Comparison of ENCODE assay signal across 19 cellular contexts in genomic region chr6:157699777-157700636, GRCh38.
"Had no signal": no experiment of that assay in that cellular context is flagged by ENCODE, and none has a peak within 500 bp of the region (broad histone marks: within the 10 kb centered on the region; RNA-seq: fewer than 3 reads in every experiment).

No MANE protein-coding gene starts in this region.

- H3K27me3 ChIP-seq: adrenal gland, esophagus squamous epithelium, hepatocyte, sigmoid colon had no signal

- ATAC-seq: activated CD8-positive, alpha-beta T cell treated with anti-CD3 and anti-CD28 coated beads for 36 hours; activated naive CD4-positive, alpha-beta T cell treated with anti-CD3 and anti-CD28 coated beads, Interleukin-2, amount 50 U/mL, for 72 hours; activated T-cell treated with anti-CD3 and anti-CD28 coated beads, Interleukin-2, amount 50 U/mL, for 4 hours; lower lobe of right lung; natural killer cell treated with Interleukin-12 subunit alpha and Interleukin-12 subunit beta and Interleukin-15 and Interleukin-18, amount 100 ng/mL, for 72 hours; T-cell had no signal

- H3K9me3 Mint-ChIP-seq: natural killer cell treated with Interleukin-12 subunit alpha and Interleukin-12 subunit beta and Interleukin-15 and Interleukin-18, amount 100 ng/mL, for 72 hours had no signal

- H3K4me1 Mint-ChIP-seq: activated CD4-positive, alpha-beta T cell treated with anti-CD3 and anti-CD28 coated beads, Interleukin-2, amount 10 ng/mL, durations not matched to agents 24 days and 14 days; T-cell had no signal

- H3K9ac ChIP-seq: parathyroid adenoma had no signal

- H3K9me3 ChIP-seq: adrenal gland, sigmoid colon had no signal

- H3K27me3 Mint-ChIP-seq: T-cell had no signal

- DNase-seq: activated CD4-positive, alpha-beta T cell treated with anti-CD3 and anti-CD28 coated beads, Interleukin-2, amount 10 ng/mL, durations not matched to agents 24 days and 14 days; activated CD4-positive, CD25-positive, alpha-beta regulatory T cell; activated CD8-positive, alpha-beta T cell treated with anti-CD3 and anti-CD28 coated beads for 36 hours; activated gamma-delta T cell treated with Interleukin-2 at 50 U/mL for 16 hours; activated T-cell treated with anti-CD3 and anti-CD28 coated beads, Interleukin-2, amount 50 U/mL, for 4 hours; cerebellar nuclear complex; cortex of kidney; esophagus squamous epithelium; lower lobe of right lung; sigmoid colon; spleen; stimulated activated CD4-positive, alpha-beta T cell treated with anti-CD3 and anti-CD28 coated beads, Interleukin-4, amount 100 ng/mL, for 4 hours; stimulated activated naive CD4-positive, alpha-beta T cell; T-cell had no signal

- H3K4me3 Mint-ChIP-seq: activated CD4-positive, alpha-beta T cell treated with anti-CD3 and anti-CD28 coated beads, Interleukin-2, amount 10 ng/mL, durations not matched to agents 24 days and 14 days; activated CD8-positive, alpha-beta T cell treated with anti-CD3 and anti-CD28 coated beads for 36 hours; activated T-cell treated with anti-CD3 and anti-CD28 coated beads, Interleukin-2, amount 50 U/mL, for 4 hours; natural killer cell treated with Interleukin-12 subunit alpha and Interleukin-12 subunit beta and Interleukin-15 and Interleukin-18, amount 100 ng/mL, for 72 hours; T-cell had no signal

- H3K27ac ChIP-seq: adrenal gland, esophagus squamous epithelium, hepatocyte, lower lobe of right lung, parathyroid adenoma, sigmoid colon, spleen had no signal

- H3K4me3 ChIP-seq: adrenal gland, esophagus squamous epithelium, hepatocyte, lower lobe of right lung, sigmoid colon, spleen had no signal

- H3K4me1 ChIP-seq: adrenal gland, esophagus squamous epithelium, lower lobe of right lung, parathyroid adenoma, sigmoid colon, spleen had no signal

- H3K36me3 Mint-ChIP-seq: activated naive CD4-positive, alpha-beta T cell treated with anti-CD3 and anti-CD28 coated beads, Interleukin-2, amount 50 U/mL, for 72 hours; natural killer cell treated with Interleukin-12 subunit alpha and Interleukin-12 subunit beta and Interleukin-15 and Interleukin-18, amount 100 ng/mL, for 72 hours; T-cell had no signal

- H3K36me3 ChIP-seq: adrenal gland, esophagus squamous epithelium, lower lobe of right lung, sigmoid colon, spleen had no signal

- H3K27ac Mint-ChIP-seq: activated CD4-positive, alpha-beta T cell treated with anti-CD3 and anti-CD28 coated beads, Interleukin-2, amount 10 ng/mL, durations not matched to agents 24 days and 14 days; activated CD8-positive, alpha-beta T cell treated with anti-CD3 and anti-CD28 coated beads for 36 hours; activated naive CD4-positive, alpha-beta T cell treated with anti-CD3 and anti-CD28 coated beads, Interleukin-2, amount 50 U/mL, for 72 hours; natural killer cell treated with Interleukin-12 subunit alpha and Interleukin-12 subunit beta and Interleukin-15 and Interleukin-18, amount 100 ng/mL, for 72 hours; T-cell had no signal
